ENCODE assay signal across 8 cellular contexts in genomic region chr1:201505505-201505893, GRCh38. TPM values are rescaled to one million over a fixed set of nuclear protein-coding genes. Genes with fewer than 3 reads are reported as not detected.
DNase-seq lines count a peak whose midpoint lies in the region; ATAC-seq, FAIRE-seq and TF ChIP-seq lines count a peak whose summit lies in the region.

No MANE protein-coding gene starts in this region.

- peaks cover 32% of the 10 kb centered on the region for H4K20me1 ChIP-seq in astrocyte (ENCODE audit: insufficient read depth, low read length)

- intact Hi-C loops in transverse colon (cut with DNase I; ENCODE audit: low total_unique reads) = no loop called here

- H3K4me1 Mint-ChIP-seq in astrocyte (ENCODE audit: low read depth, unreplicated experiment) = peaks cover 50% of the 10 kb centered on the region

- no peak for FAIRE-seq in astrocyte (lab: Jason Lieb, UNC)

- H3K4me2 ChIP-seq in astrocyte (ENCODE audit: low read length) = peak overlapping the region; percentile 99

- 9 to 10% methylated on average over 4 of the region's 4 CpGs for WGBS in transverse colon (ENCODE audit: low coverage in 1 of 2), 2 donors

- H3K36me3 Mint-ChIP-seq in astrocyte (ENCODE audit: low read depth, unreplicated experiment) = peaks cover 2% of the 10 kb centered on the region

- H3K4me1 ChIP-seq in astrocyte (ENCODE audit: insufficient read depth, low read length) (peaks cover 73% of the 10 kb centered on the region), transverse colon (peaks cover 12 to 66% (median 46%) of the 10 kb centered on the region in 4 donors)

- peak overlapping the region; percentile 84 for H3K4me3 ChIP-seq in astrocyte (ENCODE audit: insufficient read depth, low read depth, low read length)
- H3K4me3 ChIP-seq in transverse colon = peak overlapping the region; percentile 42 to 88 (median 68)

- no peak overlapping the region for H2AFZ ChIP-seq in astrocyte (ENCODE audit: low read depth, low read length)

- no peak for TF ChIP-seq EP300 in transverse colon (IDR thresholded peaks at IDR 0.05; ENCODE audit: low read depth)

- peak overlapping the region; percentile 98 for H3K27ac Mint-ChIP-seq in astrocyte (ENCODE audit: unreplicated experiment)

- TF ChIP-seq POLR2A in transverse colon (IDR thresholded peaks at IDR 0.05) = peak; percentile 39

- H3K27ac ChIP-seq in astrocyte (ENCODE audit: low read depth, low read length) (peak overlapping the region; percentile 97), layer of hippocampus (ENCODE audit: low read depth, low read length) (peak overlapping the region; percentile 98), transverse colon (peak overlapping the region; percentile 93 to 97 (median 96))

- no peaks in the 10 kb centered on the region for H3K9me3 Mint-ChIP-seq in astrocyte (ENCODE audit: unreplicated experiment)

- ATAC-seq in HG03108 (IDR thresholded peaks at IDR 0.05; ENCODE audit: unreplicated experiment) (no peak), HG03159 (IDR thresholded peaks at IDR 0.05; ENCODE audit: unreplicated experiment) (no peak)

- peak overlapping the region; percentile 89 for H3K4me3 Mint-ChIP-seq in astrocyte (ENCODE audit: unreplicated experiment)

- H3K9me3 ChIP-seq in astrocyte (ENCODE audit: insufficient read depth, low read depth, low read length) (no peaks in the 10 kb centered on the region), transverse colon (no peaks in the 10 kb centered on the region)

- TF ChIP-seq CTCF in astrocyte (IDR thresholded peaks at IDR 0.05; ENCODE audit: insufficient read depth, low read depth, low read length) (no peak), transverse colon (IDR thresholded peaks at IDR 0.05) (no peak)

- peak overlapping the region; percentile 93 for H3K9ac ChIP-seq in astrocyte (ENCODE audit: low read length)

- peaks cover 71% of the 10 kb centered on the region for H3K79me2 ChIP-seq in astrocyte (ENCODE audit: insufficient read depth, low read length)

- in situ Hi-C loops in transverse colon (cut with MboI; ENCODE audit: low pct_ligation_motif_present in 1 of 4, low pct_unique_long_range_greater_than_20kb in 1 of 4, low sequenced_read_pairs in 3 of 4) = no loop called here

- H3K27me3 ChIP-seq in astrocyte (ENCODE audit: insufficient read depth, low read length) (no peaks in the 10 kb centered on the region), layer of hippocampus (ENCODE audit: control insufficient read depth, insufficient read depth, low read length) (no peaks in the 10 kb centered on the region), transverse colon (no peaks in the 10 kb centered on the region)

- H3K36me3 ChIP-seq in astrocyte (ENCODE audit: insufficient read depth, low read length) (no peaks in the 10 kb centered on the region), transverse colon (no peaks in the 10 kb centered on the region)

- no peaks in the 10 kb centered on the region for H3K27me3 Mint-ChIP-seq in astrocyte (ENCODE audit: low read depth, unreplicated experiment)

- DNase-seq in EH (ENCODE audit: low read depth) = peak; percentile 88
- peak; percentile 75 for DNase-seq in NCI-H1105 treated with DMSO at 0.1 percent for 48 hours (lab: John Stamatoyannopoulos, UW)
- peak; percentile 66 for DNase-seq in astrocyte (ENCODE audit: low read depth)
- peak; percentile 55 for DNase-seq in transverse colon
- no peak for DNase-seq in NCI-H446 (lab: John Stamatoyannopoulos, UW)

RNA-seq across cellular contexts. Expression of gene CSRP1, which starts 1.4 kb away (rescaled TPM):
- total RNA-seq in astrocyte = 289 and 317 TPM in 2 replicates
- 1,000 to 10,000 TPM in 2 of 4 donors, 100 to 1,000 TPM in 2; 697 to 1,474 (median 915) TPM for total RNA-seq in transverse colon

RNA-seq across cellular contexts. Expression of gene NAV1, which starts 33.4 kb away (rescaled TPM):
- total RNA-seq in astrocyte (79.7 and 85.2 TPM in 2 replicates), transverse colon (10 to 100 TPM; 13.0 to 40.6 (median 16.9) TPM)

RNA-seq across cellular contexts. Expression of gene PHLDA3, which starts 36.5 kb away (rescaled TPM):
- 150 and 152 TPM in 2 replicates for total RNA-seq in astrocyte
- 10 to 100 TPM; 19.4 to 47.6 (median 31.5) TPM for total RNA-seq in transverse colon

Comparison
In these comparisons a context has a peak if more than half of its experiments do, and no peak if none do; other contexts are left out.
1. DNase-seq: peak in EH (single experiment), NCI-H1105 treated with DMSO at 0.1 percent for 48 hours (single experiment), astrocyte (single experiment) and transverse colon (single experiment); none in NCI-H446 (0 of 2).
2. Peak in every context shown above with its lines, with median percentiles within 50 percentile points of each other: H3K27ac ChIP-seq.